In genomic region chr11:118911113-118911879, GRCh38 we compare ENCODE assay signal across 8 cellular contexts. TPM values are rescaled to one million over a fixed set of nuclear protein-coding genes. Genes with fewer than 3 reads are reported as not detected.
A peak's percentile ranks its signal among the peaks of the same experiment; 100 is the strongest.
DNase-seq lines count a peak whose midpoint lies in the region; ATAC-seq lines count a peak whose summit lies in the region.

No MANE protein-coding gene starts in this region.

- CTCF ChIA-PET in activated CD4-positive, alpha-beta T cell treated with anti-CD3 and anti-CD28 coated beads for 36 hours (lab: Charles Lee), result interaction anchor here (0.6 to 10.3 kb wide), 6 partner anchors 20 to 124 kb away, joined by 3 to 96 read pairs (median 5); partner anchors contain the start of genes CXCR5 and UPK2

- intact Hi-C loops in activated CD4-positive, alpha-beta T cell treated with anti-CD3 and anti-CD28 coated beads for 36 hours (cut with DNase I, micrococcal nuclease), result no loop called here

- H3K27ac Mint-ChIP-seq in activated CD4-positive, alpha-beta T cell treated with anti-CD3 and anti-CD28 coated beads for 36 hours, result peak overlapping the region; percentile 100
- peak overlapping the region; percentile 98 for H3K27ac Mint-ChIP-seq in activated naive CD8-positive, alpha-beta T cell treated with anti-CD3 and anti-CD28 coated beads, Interleukin-2, amount 10 ng/mL, durations not matched to agents 7 days and 5 days
- peak overlapping the region; percentile 86 for H3K27ac Mint-ChIP-seq in stimulated activated memory B cell treated with anti-CD40 and anti-IgM and Interleukin-4, amounts not matched to agents 10 μg/mL and 1 μg/mL and 100 μg/mL, for 72 hours

- POLR2A ChIA-PET in activated CD4-positive, alpha-beta T cell treated with anti-CD3 and anti-CD28 coated beads for 36 hours (lab: Charles Lee), result interaction anchor here (1.0 to 3.7 kb wide), 8 partner anchors 11 to 122 kb away, joined by 4 to 26 read pairs (median 8); partner anchors contain the start of genes BCL9L, CXCR5 and DDX6
- POLR2A ChIA-PET in activated naive CD8-positive, alpha-beta T cell treated with anti-CD3 and anti-CD28 coated beads, Interleukin-2, amount 10 ng/mL, durations not matched to agents 7 days and 5 days (lab: Charles Lee), result interaction anchor here (1.0 to 3.5 kb wide), 8 partner anchors 16 to 183 kb away, joined by 3 to 16 read pairs (median 4); partner anchors contain the start of genes CENATAC, DDX6 and VPS11

- no peaks in the 10 kb centered on the region for H3K27me3 Mint-ChIP-seq in activated CD4-positive, alpha-beta T cell treated with anti-CD3 and anti-CD28 coated beads for 36 hours
- H3K27me3 Mint-ChIP-seq in activated naive CD8-positive, alpha-beta T cell treated with anti-CD3 and anti-CD28 coated beads, Interleukin-2, amount 10 ng/mL, durations not matched to agents 7 days and 5 days, result no peaks in the 10 kb centered on the region
- no peaks in the 10 kb centered on the region for H3K27me3 Mint-ChIP-seq in stimulated activated memory B cell treated with anti-CD40 and anti-IgM and Interleukin-4, amounts not matched to agents 10 μg/mL and 1 μg/mL and 100 μg/mL, for 72 hours

- H3K36me3 Mint-ChIP-seq in activated CD4-positive, alpha-beta T cell treated with anti-CD3 and anti-CD28 coated beads for 36 hours (ENCODE audit: low read depth), result peaks cover 13% of the 10 kb centered on the region
- H3K36me3 Mint-ChIP-seq in activated naive CD8-positive, alpha-beta T cell treated with anti-CD3 and anti-CD28 coated beads, Interleukin-2, amount 10 ng/mL, durations not matched to agents 7 days and 5 days, result peaks cover 5% of the 10 kb centered on the region
- H3K36me3 Mint-ChIP-seq in stimulated activated memory B cell treated with anti-CD40 and anti-IgM and Interleukin-4, amounts not matched to agents 10 μg/mL and 1 μg/mL and 100 μg/mL, for 72 hours, result peaks cover 21% of the 10 kb centered on the region

- H3K4me1 Mint-ChIP-seq in activated CD4-positive, alpha-beta T cell treated with anti-CD3 and anti-CD28 coated beads for 36 hours, result peaks cover 85% of the 10 kb centered on the region
- H3K4me1 Mint-ChIP-seq in activated naive CD8-positive, alpha-beta T cell treated with anti-CD3 and anti-CD28 coated beads, Interleukin-2, amount 10 ng/mL, durations not matched to agents 7 days and 5 days, result peaks cover 63% of the 10 kb centered on the region
- peaks cover 79% of the 10 kb centered on the region for H3K4me1 Mint-ChIP-seq in stimulated activated memory B cell treated with anti-CD40 and anti-IgM and Interleukin-4, amounts not matched to agents 10 μg/mL and 1 μg/mL and 100 μg/mL, for 72 hours

- no peaks in the 10 kb centered on the region for H3K9me3 Mint-ChIP-seq in activated CD4-positive, alpha-beta T cell treated with anti-CD3 and anti-CD28 coated beads for 36 hours (ENCODE audit: low read depth)
- H3K9me3 Mint-ChIP-seq in activated naive CD8-positive, alpha-beta T cell treated with anti-CD3 and anti-CD28 coated beads, Interleukin-2, amount 10 ng/mL, durations not matched to agents 7 days and 5 days, result no peaks in the 10 kb centered on the region
- no peaks in the 10 kb centered on the region for H3K9me3 Mint-ChIP-seq in stimulated activated memory B cell treated with anti-CD40 and anti-IgM and Interleukin-4, amounts not matched to agents 10 μg/mL and 1 μg/mL and 100 μg/mL, for 72 hours

- H3K4me3 Mint-ChIP-seq in activated CD4-positive, alpha-beta T cell treated with anti-CD3 and anti-CD28 coated beads for 36 hours, result peak overlapping the region; percentile 78
- H3K4me3 Mint-ChIP-seq in activated naive CD8-positive, alpha-beta T cell treated with anti-CD3 and anti-CD28 coated beads, Interleukin-2, amount 10 ng/mL, durations not matched to agents 7 days and 5 days, result peak overlapping the region; percentile 84
- H3K4me3 Mint-ChIP-seq in stimulated activated memory B cell treated with anti-CD40 and anti-IgM and Interleukin-4, amounts not matched to agents 10 μg/mL and 1 μg/mL and 100 μg/mL, for 72 hours, result no peak overlapping the region

- ATAC-seq in activated CD4-positive, alpha-beta T cell treated with anti-CD3 and anti-CD28 coated beads for 36 hours, result peak; percentile 1
- ATAC-seq in activated naive CD8-positive, alpha-beta T cell treated with anti-CD3 and anti-CD28 coated beads, Interleukin-2, amount 10 ng/mL, durations not matched to agents 7 days and 5 days (ENCODE audit: low read depth), result no peak
- no peak for ATAC-seq in stimulated activated memory B cell treated with anti-CD40 and anti-IgM and Interleukin-4, amounts not matched to agents 10 μg/mL and 1 μg/mL and 100 μg/mL, for 72 hours
- ATAC-seq in HG03432 (IDR thresholded peaks at IDR 0.05; ENCODE audit: unreplicated experiment), result no peak

- peak; percentile 50 for DNase-seq in activated CD4-positive, alpha-beta T cell treated with anti-CD3 and anti-CD28 coated beads for 36 hours
- no peak for DNase-seq in activated CD4-positive, alpha-beta T cell treated with anti-CD3 and anti-CD28 coated beads for 1 hour
- peak; percentile 50 for DNase-seq in activated naive CD8-positive, alpha-beta T cell treated with anti-CD3 and anti-CD28 coated beads, Interleukin-2, amount 10 ng/mL, durations not matched to agents 7 days and 5 days
- DNase-seq in iris pigment epithelial cell (ENCODE audit: low read depth) (peak; percentile 48), NCI-H510A treated with DMSO at 0.1 percent for 48 hours (lab: John Stamatoyannopoulos, UW) (no peak), COR-L47 (lab: John Stamatoyannopoulos, UW) (no peak)

RNA-seq across cellular contexts. Expression of gene BCL9L, which starts 14.4 kb away (rescaled TPM):
- total RNA-seq in activated CD4-positive, alpha-beta T cell treated with anti-CD3 and anti-CD28 coated beads for 36 hours, result 10 to 100 TPM; 34.5 to 58.5 TPM
- 100 to 1,000 TPM; 116 to 128 TPM for total RNA-seq in activated naive CD8-positive, alpha-beta T cell treated with anti-CD3 and anti-CD28 coated beads, Interleukin-2, amount 10 ng/mL, durations not matched to agents 7 days and 5 days

RNA-seq across cellular contexts. Expression of gene CXCR5, which starts 27.6 kb away (rescaled TPM):
- total RNA-seq in activated CD4-positive, alpha-beta T cell treated with anti-CD3 and anti-CD28 coated beads for 36 hours, result 10 to 100 TPM; 18.9 to 21.3 TPM
- total RNA-seq in activated naive CD8-positive, alpha-beta T cell treated with anti-CD3 and anti-CD28 coated beads, Interleukin-2, amount 10 ng/mL, durations not matched to agents 7 days and 5 days, result 1 to 10 TPM; 1.9 to 2.2 TPM

RNA-seq across cellular contexts. Expression of gene UPK2, which starts 44.8 kb away (rescaled TPM):
- under 1 TPM; 0.19 to 0.32 TPM for total RNA-seq in activated CD4-positive, alpha-beta T cell treated with anti-CD3 and anti-CD28 coated beads for 36 hours
- under 1 TPM in 1 of 2 experiments, not detected in 1; 0.44 TPM for total RNA-seq in activated naive CD8-positive, alpha-beta T cell treated with anti-CD3 and anti-CD28 coated beads, Interleukin-2, amount 10 ng/mL, durations not matched to agents 7 days and 5 days

Comparison
In these comparisons a context has a peak if more than half of its experiments do, and no peak if none do; other contexts are left out.
1. DNase-seq: peak in activated CD4-positive, alpha-beta T cell treated with anti-CD3 and anti-CD28 coated beads for 36 hours (single experiment), activated naive CD8-positive, alpha-beta T cell treated with anti-CD3 and anti-CD28 coated beads, Interleukin-2, amount 10 ng/mL, durations not matched to agents 7 days and 5 days (single experiment) and iris pigment epithelial cell (single experiment); none in activated CD4-positive, alpha-beta T cell treated with anti-CD3 and anti-CD28 coated beads for 1 hour (single experiment), NCI-H510A treated with DMSO at 0.1 percent for 48 hours (single experiment) and COR-L47 (single experiment).
2. RNA of gene CXCR5, which starts 27.6 kb away (total RNA-seq): 18.9 to 21.3 TPM in activated CD4-positive, alpha-beta T cell treated with anti-CD3 and anti-CD28 coated beads for 36 hours; 1.9 to 2.2 TPM in activated naive CD8-positive, alpha-beta T cell treated with anti-CD3 and anti-CD28 coated beads, Interleukin-2, amount 10 ng/mL, durations not matched to agents 7 days and 5 days; every median in the first group is over 4 times any median in the second.
3. Peak in every context shown above with its lines, with median percentiles within 50 percentile points of each other: H3K27ac Mint-ChIP-seq.